ENCODE assay signal across 17 cellular contexts in the genomic region with DNA sequence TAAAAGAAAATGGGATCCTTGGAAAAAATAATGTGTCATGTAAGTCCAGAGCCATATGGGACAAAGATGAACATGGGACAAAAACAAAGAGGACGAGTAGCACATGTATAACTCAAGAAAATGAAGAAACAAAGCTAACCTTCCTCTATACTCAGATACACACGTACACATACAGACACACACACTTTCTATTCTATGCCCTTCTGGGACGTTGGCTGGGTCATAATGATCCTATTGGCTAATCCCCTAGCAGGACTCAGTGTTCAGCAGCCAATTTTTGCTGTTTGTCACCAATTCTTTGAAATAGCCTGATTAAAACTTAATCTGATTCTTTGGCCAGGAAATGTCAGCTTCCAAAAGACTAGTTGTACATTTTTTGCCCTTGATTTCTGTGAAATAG.
A peak's percentile ranks its signal among the peaks of the same experiment; 100 is the strongest.
DNase-seq lines count a peak whose midpoint lies in the region; ATAC-seq, FAIRE-seq and TF ChIP-seq lines count a peak whose summit lies in the region.
"Had no signal": no experiment of that assay in that cellular context is flagged by ENCODE, and none has a peak within 500 bp of the region (broad histone marks: within the 10 kb centered on the region; RNA-seq: fewer than 3 reads in every experiment).

No MANE protein-coding gene starts in this region.

- H3K4me3 Mint-ChIP-seq in astrocyte (ENCODE audit: unreplicated experiment) = no peak overlapping the region
- H3K4me3 Mint-ChIP-seq in type B pancreatic cell = no peak overlapping the region

- POLR2A ChIA-PET in PC-3 (lab: Charles Lee; ENCODE audit: unreplicated experiment) = no interaction called here

- TSS peak; percentile 37 for BruUV-seq in PC-3 (replicated peaks; lab: Mats Ljungman, UMichigan)

- H3K36me3 Mint-ChIP-seq in astrocyte (ENCODE audit: low read depth, unreplicated experiment) (no peaks in the 10 kb centered on the region), type B pancreatic cell (no peaks in the 10 kb centered on the region)

- H3K27me3 Mint-ChIP-seq in astrocyte (ENCODE audit: low read depth, unreplicated experiment) (no peaks in the 10 kb centered on the region), type B pancreatic cell (no peaks in the 10 kb centered on the region)

- no peak for FAIRE-seq in astrocyte (lab: Jason Lieb, UNC)
- FAIRE-seq: HepG2 had no signal

- peak; percentile 25 for ATAC-seq in PC-3
- ATAC-seq: HepG2 had no signal

- H3K4me2 ChIP-seq in PC-3 (ENCODE audit: low read length) = peak overlapping the region; percentile 85
- peak overlapping the region; percentile 80 for H3K4me2 ChIP-seq in astrocyte (ENCODE audit: low read length)
- peak overlapping the region; percentile 78 for H3K4me2 ChIP-seq in skeletal muscle satellite cell (ENCODE audit: low read length)
- H3K4me2 ChIP-seq: KMS-11 had no signal

- DNase-seq in PC-3 = no peak
- no peak for DNase-seq in astrocyte (ENCODE audit: low read depth)
- DNase-seq in fibroblast of mammary gland (ENCODE audit: low read depth) = peak; percentile 10
- DNase-seq in erythroblast (lab: John Stamatoyannopoulos, UW) = no peak
- no peak for DNase-seq in type B pancreatic cell (ENCODE audit: extremely low spot score, unreplicated experiment)
- DNase-seq in germinal center (ENCODE audit: low spot score) = no peak
- DNase-seq in DMS114 treated with DMSO at 0.1 percent for 48 hours (lab: John Stamatoyannopoulos, UW; ENCODE audit: unreplicated experiment) = no peak
- DNase-seq: C1 segment of cervical spinal cord, H7, NCI-H1105 treated with DMSO at 0.1 percent for 48 hours, NCI-H1930, NCI-H524, RPMI8226 had no signal

- H3K4me1 ChIP-seq in PC-3 (ENCODE audit: insufficient read depth, low read length) = peaks cover 28% of the 10 kb centered on the region
- H3K4me1 ChIP-seq in astrocyte (ENCODE audit: insufficient read depth, low read length) = peaks cover 8% of the 10 kb centered on the region
- peaks cover 19% of the 10 kb centered on the region for H3K4me1 ChIP-seq in skeletal muscle satellite cell (ENCODE audit: control insufficient read depth, insufficient read depth, low read length)

- CTCF ChIA-PET in PC-3 (lab: Charles Lee) = no interaction called here

- H3K9me3 ChIP-seq in PC-3 (ENCODE audit: low read length) (peaks cover 10% of the 10 kb centered on the region; the same call in 1 of the 2 replicates), astrocyte (ENCODE audit: insufficient read depth, low read depth, low read length) (peaks cover 9% of the 10 kb centered on the region), skeletal muscle satellite cell (replicated peaks; ENCODE audit: low read length) (no peaks in the 10 kb centered on the region)

- TF ChIP-seq POLR2A in erythroblast (IDR thresholded peaks at IDR 0.05; ENCODE audit: low read length) = no peak

- H2AFZ ChIP-seq in PC-3 (ENCODE audit: low read length) (peak overlapping the region; percentile 61), astrocyte (ENCODE audit: low read depth, low read length) (peak overlapping the region; percentile 37)

- H3K4me3 ChIP-seq in PC-3 (ENCODE audit: low read length) (peak overlapping the region; percentile 75; the same call in 1 of the 2 replicates), astrocyte (ENCODE audit: insufficient read depth, low read depth, low read length) (no peak overlapping the region), fibroblast of mammary gland (ENCODE audit: control insufficient read depth, low read depth, low read length) (no peak overlapping the region), skeletal muscle satellite cell (ENCODE audit: low read length) (peak overlapping the region; percentile 21)
- H3K4me3 ChIP-seq: SK-N-MC had no signal

- H3K27ac Mint-ChIP-seq in astrocyte (ENCODE audit: unreplicated experiment) (peak overlapping the region; percentile 87), type B pancreatic cell (no peak overlapping the region)

- TF ChIP-seq CTCF in PC-3 (conservative IDR thresholded peaks at IDR 0.05; ENCODE audit: low read depth, low read length) = no peak
- TF ChIP-seq CTCF in astrocyte (IDR thresholded peaks at IDR 0.05; ENCODE audit: insufficient read depth, low read depth, low read length) = no peak
- no peak for TF ChIP-seq CTCF in fibroblast of mammary gland (conservative IDR thresholded peaks at IDR 0.05; ENCODE audit: control insufficient read depth, insufficient read depth, low read depth, low read length)
- TF ChIP-seq CTCF in type B pancreatic cell (conservative IDR thresholded peaks at IDR 0.05) = no peak

- H3K9me3 Mint-ChIP-seq in astrocyte (ENCODE audit: unreplicated experiment) (peaks cover 10% of the 10 kb centered on the region), type B pancreatic cell (no peaks in the 10 kb centered on the region)

- intact Hi-C loops in PC-3 (cut with micrococcal nuclease) = loop anchor here (1.0 to 2.0 kb wide), 3 partner anchors 82 to 256 kb away; no protein-coding TSS in a partner anchor

- H4K20me1 ChIP-seq in PC-3 (ENCODE audit: low read length) = no peaks in the 10 kb centered on the region
- no peaks in the 10 kb centered on the region for H4K20me1 ChIP-seq in astrocyte (ENCODE audit: insufficient read depth, low read length)

- peak overlapping the region; percentile 28 for H3K9ac ChIP-seq in PC-3 (ENCODE audit: low read length)
- peak overlapping the region; percentile 62 for H3K9ac ChIP-seq in astrocyte (ENCODE audit: low read length)
- peak overlapping the region; percentile 62 for H3K9ac ChIP-seq in skeletal muscle satellite cell (ENCODE audit: low read depth, low read length)
- H3K9ac ChIP-seq: KMS-11 had no signal

- peak overlapping the region; percentile 86 for H3K27ac ChIP-seq in PC-3 (ENCODE audit: low read length)
- peak overlapping the region; percentile 69 for H3K27ac ChIP-seq in astrocyte (ENCODE audit: low read depth, low read length)
- H3K27ac ChIP-seq: KMS-11, SK-N-MC had no signal

- peaks cover 19% of the 10 kb centered on the region for H3K4me1 Mint-ChIP-seq in astrocyte (ENCODE audit: low read depth, unreplicated experiment)
- H3K4me1 Mint-ChIP-seq in type B pancreatic cell (ENCODE audit: unreplicated experiment) = no peaks in the 10 kb centered on the region

- peaks cover 6% of the 10 kb centered on the region for H3F3A ChIP-seq in PC-3 (ENCODE audit: low read length, unreplicated experiment)

- H3K79me2 ChIP-seq in PC-3 (ENCODE audit: low read length) = peaks cover 38% of the 10 kb centered on the region
- peaks cover 10% of the 10 kb centered on the region for H3K79me2 ChIP-seq in astrocyte (ENCODE audit: insufficient read depth, low read length)

- no peaks in the 10 kb centered on the region for H3K9me2 ChIP-seq in PC-3 (replicated peaks; ENCODE audit: low read length)

- H3K36me3 ChIP-seq in PC-3 (ENCODE audit: low read depth, low read length) = peaks cover 16% of the 10 kb centered on the region; the same call in 1 of the 2 replicates
- no peaks in the 10 kb centered on the region for H3K36me3 ChIP-seq in astrocyte (ENCODE audit: insufficient read depth, low read length)
- no peaks in the 10 kb centered on the region for H3K36me3 ChIP-seq in skeletal muscle satellite cell (ENCODE audit: insufficient read depth, low read length)

- no peaks in the 10 kb centered on the region for H3K27me3 ChIP-seq in PC-3 (ENCODE audit: low read length)
- no peaks in the 10 kb centered on the region for H3K27me3 ChIP-seq in astrocyte (ENCODE audit: insufficient read depth, low read length)
- H3K27me3 ChIP-seq in skeletal muscle satellite cell (ENCODE audit: control insufficient read depth, insufficient read depth, low read length) = no peaks in the 10 kb centered on the region

Comparison
In these comparisons a context has a peak if more than half of its experiments do, and no peak if none do; other contexts are left out.
1. H3K4me3 ChIP-seq: peak in PC-3 (single experiment) and skeletal muscle satellite cell (single experiment); none in astrocyte (single experiment) and fibroblast of mammary gland (single experiment).
2. Peak in every context shown above with its lines, with median percentiles within 50 percentile points of each other: H3K4me2 ChIP-seq and H3K9ac ChIP-seq.